ENCODE assay signal across 1 cellular context in genomic region chr15:73293773-73294172, GRCh38.
TF ChIP-seq lines count a peak whose summit lies in the region.

No MANE protein-coding gene starts in this region.

TF ChIP-seq in HepG2, 621 proteins besides CTCF, POLR2A, EP300 and RAD21 (continued from another document and continues in another):
- TF ChIP-seq BCL3 (CRISPR knock-in tag; IDR thresholded peaks at IDR 0.05) (no peak), TARDBP (CRISPR knock-in tag; IDR thresholded peaks at IDR 0.05) (peak; percentile 62; the same call in 1 of the 2 replicates), FOSL2 (CRISPR knock-in tag; IDR thresholded peaks at IDR 0.05) (peak; percentile 44; the same call in 1 of the 2 replicates), ZMYM4 (CRISPR knock-in tag; IDR thresholded peaks at IDR 0.05) (0 out of 2 replicates have a peak, but pooled peaks have one; percentile 41), FOXP1 (IDR thresholded peaks at IDR 0.05) (no peak), FOXP1 (CRISPR knock-in tag; IDR thresholded peaks at IDR 0.05) (peak; percentile 82), REL (CRISPR knock-in tag; conservative IDR thresholded peaks at IDR 0.05) (no peak), ASH2L (IDR thresholded peaks at IDR 0.05; ENCODE audit: insufficient read length, low read depth, low read length) (peak; percentile 59), TSC22D2 (CRISPR knock-in tag; IDR thresholded peaks at IDR 0.05; ENCODE audit: borderline replicate concordance) (no peak), CEBPG (CRISPR knock-in tag; IDR thresholded peaks at IDR 0.05) (0 out of 2 replicates have a peak, but pooled peaks have one; percentile 20), TEAD3 (CRISPR knock-in tag; optimal IDR thresholded peaks at IDR 0.05; ENCODE audit: borderline replicate concordance) (peak; percentile 51), MLX (CRISPR knock-in tag; IDR thresholded peaks at IDR 0.05) (0 out of 2 replicates have a peak, but pooled peaks have one; percentile 31), HOMEZ (CRISPR knock-in tag; IDR thresholded peaks at IDR 0.05; ENCODE audit: low read depth) (peak; percentile 47; the same call in 1 of the 2 replicates), SOX13 (IDR thresholded peaks at IDR 0.05) (no peak), SOX13 (CRISPR knock-in tag; conservative IDR thresholded peaks at IDR 0.05 in 1 of 2, IDR thresholded peaks at IDR 0.05 in 1 of 2) (peak in 1 of 2 experiments; percentile 53; a peak in 2 of 4 replicates), ZNF746 (CRISPR knock-in tag; IDR thresholded peaks at IDR 0.05) (no peak), ZSCAN20 (CRISPR knock-in tag; IDR thresholded peaks at IDR 0.05; ENCODE audit: borderline replicate concordance) (no peak), PAXIP1 (CRISPR knock-in tag; conservative IDR thresholded peaks at IDR 0.05) (peak; percentile 87), SALL1 (CRISPR knock-in tag; IDR thresholded peaks at IDR 0.05) (peak; percentile 53), NCOA2 (CRISPR knock-in tag; IDR thresholded peaks at IDR 0.05) (peak; percentile 37; the same call in 1 of the 2 replicates), MTERF4 (CRISPR knock-in tag; IDR thresholded peaks at IDR 0.05) (no peak), ARID5B (CRISPR knock-in tag; IDR thresholded peaks at IDR 0.05) (peak; percentile 89), HNF4A (CRISPR knock-in tag; IDR thresholded peaks at IDR 0.05) (peak; percentile 98), AHDC1 (CRISPR knock-in tag; IDR thresholded peaks at IDR 0.05; ENCODE audit: borderline replicate concordance) (peak; percentile 83; the same call in 1 of the 2 replicates), ZNF713 (CRISPR knock-in tag; IDR thresholded peaks at IDR 0.05) (no peak), FOXJ3 (CRISPR knock-in tag; IDR thresholded peaks at IDR 0.05; ENCODE audit: borderline replicate concordance) (peak; percentile 51; the same call in 1 of the 2 replicates), E2F5 (CRISPR knock-in tag; conservative IDR thresholded peaks at IDR 0.05) (no peak), CCAR2 (optimal IDR thresholded peaks at IDR 0.05; ENCODE audit: low read depth, low read length) (no peak), MAX (IDR thresholded peaks at IDR 0.05) (peak; percentile 76), GATAD2A (CRISPR knock-in tag; IDR thresholded peaks at IDR 0.05) (peak; percentile 93), MIXL1 (CRISPR knock-in tag; IDR thresholded peaks at IDR 0.05) (peak; percentile 45; the same call in 1 of the 2 replicates), PCBP1 (IDR thresholded peaks at IDR 0.05; ENCODE audit: borderline replicate concordance, low read depth, low read length) (no peak), ZSCAN22 (CRISPR knock-in tag; IDR thresholded peaks at IDR 0.05) (no peak), KDM1A (CRISPR knock-in tag; IDR thresholded peaks at IDR 0.05) (0 out of 2 replicates have a peak, but pooled peaks have one; percentile 26), SP5 (CRISPR knock-in tag; IDR thresholded peaks at IDR 0.05; ENCODE audit: borderline replicate concordance, low read depth) (0 out of 2 replicates have a peak, but pooled peaks have one; percentile 10), FOXK1 (CRISPR knock-in tag; IDR thresholded peaks at IDR 0.05; ENCODE audit: borderline replicate concordance, low read depth) (peak; percentile 52; the same call in 1 of the 2 replicates), ZNF256 (CRISPR knock-in tag; conservative IDR thresholded peaks at IDR 0.05) (no peak), ZNF670 (CRISPR knock-in tag; IDR thresholded peaks at IDR 0.05; ENCODE audit: borderline replicate concordance) (no peak), MLLT10 (CRISPR knock-in tag; IDR thresholded peaks at IDR 0.05) (no peak), ZNF878 (CRISPR knock-in tag; IDR thresholded peaks at IDR 0.05) (0 out of 2 replicates have a peak, but pooled peaks have one; percentile 19), EHMT2 (IDR thresholded peaks at IDR 0.05; ENCODE audit: borderline replicate concordance, low read depth, low read length) (0 out of 2 replicates have a peak, but pooled peaks have one; percentile 17), ESRRA (CRISPR knock-in tag; IDR thresholded peaks at IDR 0.05; ENCODE audit: low read depth) (peak; percentile 34; the same call in 1 of the 2 replicates), FOXO1 (CRISPR knock-in tag; IDR thresholded peaks at IDR 0.05) (peak; percentile 66), ZNF607 (CRISPR knock-in tag; IDR thresholded peaks at IDR 0.05; ENCODE audit: borderline replicate concordance) (no peak), ETV5 (CRISPR knock-in tag; IDR thresholded peaks at IDR 0.05; ENCODE audit: borderline replicate concordance) (peak; percentile 42; the same call in 1 of the 2 replicates), TGIF2 (CRISPR knock-in tag; IDR thresholded peaks at IDR 0.05) (no peak), MYC (CRISPR knock-in tag; IDR thresholded peaks at IDR 0.05; ENCODE audit: borderline replicate concordance) (peak; percentile 35; the same call in 1 of the 2 replicates)
